In genomic region chr6:33745558-33745957, GRCh38 we compare ENCODE assay signal across 12 cellular contexts. TPM values are rescaled to one million over a fixed set of nuclear protein-coding genes. Genes with fewer than 3 reads are reported as not detected.
DNase-seq lines count a peak whose midpoint lies in the region; ATAC-seq and TF ChIP-seq lines count a peak whose summit lies in the region.
"Had no signal": no experiment of that assay in that cellular context is flagged by ENCODE, and none has a peak within 500 bp of the region (broad histone marks: within the 10 kb centered on the region; RNA-seq: fewer than 3 reads in every experiment).

No MANE protein-coding gene starts in this region.

- H3K27me3 ChIP-seq in colonic mucosa = no peaks in the 10 kb centered on the region
- no peaks in the 10 kb centered on the region for H3K27me3 ChIP-seq in lung (ENCODE audit: control insufficient read depth, insufficient read depth)
- H3K27me3 ChIP-seq in tibial artery = peaks cover 0 to 23% of the 10 kb centered on the region in 2 donors

- TF ChIP-seq CTCF in colonic mucosa (IDR thresholded peaks at IDR 0.05) (no peak), lung (IDR thresholded peaks at IDR 0.05; ENCODE audit: control extremely low read depth, extremely low read depth) (no peak), tibial artery (IDR thresholded peaks at IDR 0.05) (no peak)

- ATAC-seq in lung (ENCODE audit: insufficient read depth, low FRiP score) = no peak
- ATAC-seq in HG02759 (IDR thresholded peaks at IDR 0.05; ENCODE audit: unreplicated experiment) = no peak

- peak overlapping the region in 1 of 2 donors; percentile 43 for H3K9ac ChIP-seq in colonic mucosa (ENCODE audit: low read depth in 2 of 2, low read length in 2 of 2)

- 81 to 90% methylated on average over 7 of the region's 7 CpGs for WGBS in lung, 2 donors

- DNase-seq in DMS 273 (lab: John Stamatoyannopoulos, UW; ENCODE audit: unreplicated experiment) = peak; percentile 48
- no peak for DNase-seq in DMS 273 treated with DMSO at 0.1 percent for 48 hours (lab: John Stamatoyannopoulos, UW)
- DNase-seq in colonic mucosa = no peak
- DNase-seq in lung (ENCODE audit: low spot score) = no peak
- DNase-seq in tibial artery = no peak
- DNase-seq in occipital lobe (lab: John Stamatoyannopoulos, UW) = no peak
- no peak for DNase-seq in GOT3 (lab: John Stamatoyannopoulos, UW)
- DNase-seq: 8988T, GDM1 had no signal

- intact Hi-C loops in colonic mucosa (cut with DNase I) (no loop called here), tibial artery (cut with DNase I; ENCODE audit: low total_unique reads) (no loop called here)

- no peak overlapping the region for H3K4me3 ChIP-seq in colonic mucosa
- no peak overlapping the region for H3K4me3 ChIP-seq in lung
- H3K4me3 ChIP-seq in tibial artery = peak overlapping the region; percentile 37 to 52

- H3K36me3 ChIP-seq in colonic mucosa = no peaks in the 10 kb centered on the region
- H3K36me3 ChIP-seq in lung (ENCODE audit: control insufficient read depth in 2 of 2, insufficient read depth in 2 of 2, low read length in 2 of 2) = no peaks in the 10 kb centered on the region
- no peaks in the 10 kb centered on the region for H3K36me3 ChIP-seq in tibial artery

- H3K27ac ChIP-seq in colonic mucosa = peak overlapping the region; percentile 44
- peak overlapping the region; percentile 9 to 87 for H3K27ac ChIP-seq in lung (ENCODE audit: low read depth in 1 of 2, low read length in 1 of 2)
- peak overlapping the region; percentile 54 to 67 for H3K27ac ChIP-seq in tibial artery

- H3K4me1 ChIP-seq in colonic mucosa (peaks cover 17% of the 10 kb centered on the region), lung (ENCODE audit: control insufficient read depth in 2 of 2, insufficient read depth in 2 of 2, low read length in 2 of 2) (no peaks in the 10 kb centered on the region), tibial artery (peaks cover 0 to 21% (median 10%) of the 10 kb centered on the region in 4 donors)

- H3K9me3 ChIP-seq in colonic mucosa (no peaks in the 10 kb centered on the region), lung (ENCODE audit: control insufficient read depth in 2 of 2, insufficient read depth in 1 of 2, low read length in 1 of 2) (no peaks in the 10 kb centered on the region), tibial artery (no peaks in the 10 kb centered on the region)

RNA-seq across cellular contexts. Expression of gene IP6K3, which starts 1.1 kb away (rescaled TPM):
- total RNA-seq in colonic mucosa (under 1 TPM; 0.17 to 0.29 TPM), lung (1 to 10 TPM; 1.6 to 3.9 TPM), occipital lobe (not detected)
- polyA plus RNA-seq in lung = 1 to 10 TPM; 1.3 to 3.4 TPM
- total RNA-seq: glomerular endothelial cell, HT1080 had no signal

RNA-seq across cellular contexts. Expression of gene UQCC2, which starts 34.1 kb away (rescaled TPM):
- 10 to 100 TPM; 45.0 to 81.7 TPM for total RNA-seq in colonic mucosa
- 10 to 100 TPM in 1 of 2 donors, 1 to 10 TPM in 1; 7.8 to 55.4 TPM for total RNA-seq in lung
- polyA plus RNA-seq in lung = 100 to 1,000 TPM in 1 of 2 donors, 10 to 100 TPM in 1; 40.8 to 141 TPM
- 15.8 TPM for total RNA-seq in occipital lobe

RNA-seq across cellular contexts. Expression of gene LEMD2, which starts 43.4 kb away (rescaled TPM):
- total RNA-seq in colonic mucosa (10 to 100 TPM; 61.6 to 68.1 TPM), lung (10 to 100 TPM; 54.9 to 63.6 TPM), occipital lobe (31.8 TPM)
- 10 to 100 TPM; 52.1 to 54.1 TPM for polyA plus RNA-seq in lung

RNA-seq across cellular contexts. Expression of gene MLN, which starts 58.2 kb away (rescaled TPM):
- total RNA-seq in colonic mucosa = under 1 TPM in 1 of 2 donors, not detected in 1; 0.48 TPM
- not detected for total RNA-seq in lung
- polyA plus RNA-seq in lung = not detected
- not detected for total RNA-seq in occipital lobe
- total RNA-seq: glomerular endothelial cell, HT1080 had no signal

Comparison
In these comparisons a context has a peak if more than half of its experiments do, and no peak if none do; other contexts are left out.
1. H3K4me3 ChIP-seq: peak in tibial artery (2 of 2); none in colonic mucosa (single experiment) and lung (single experiment).
2. Peak in every context shown above with its lines, with median percentiles within 50 percentile points of each other: H3K27ac ChIP-seq.